In genomic region chr20:17229256-17229655, GRCh38 we compare ENCODE assay signal across 26 cellular contexts. TPM values are rescaled to one million over a fixed set of nuclear protein-coding genes. Genes with fewer than 3 reads are reported as not detected.
A peak's percentile ranks its signal among the peaks of the same experiment; 100 is the strongest.
DNase-seq lines count a peak whose midpoint lies in the region; ATAC-seq and TF ChIP-seq lines count a peak whose summit lies in the region.
"Had no signal": no experiment of that assay in that cellular context is flagged by ENCODE, and none has a peak within 500 bp of the region (broad histone marks: within the 10 kb centered on the region; RNA-seq: fewer than 3 reads in every experiment).

No MANE protein-coding gene starts in this region.

- peak; percentile 10 for DNase-seq in G401 (ENCODE audit: low spot score)
- DNase-seq in NCI-H1417 treated with DMSO at 0.1 percent for 48 hours (lab: John Stamatoyannopoulos, UW): peak; percentile 12
- DNase-seq in dorsolateral prefrontal cortex: no peak
- DNase-seq in lower lobe of right lung: no peak
- no peak for DNase-seq in NCI-H446 treated with DMSO at 0.1 percent for 48 hours (lab: John Stamatoyannopoulos, UW)
- DNase-seq in vagina (ENCODE audit: extremely low spot score in 2 of 2): no peak
- no peak for DNase-seq in substantia nigra (lab: John Stamatoyannopoulos, UW)
- DNase-seq: ACHN; activated CD4-positive, alpha-beta T cell treated with anti-CD3 and anti-CD28 coated beads for 36 hours; activated CD8-positive, alpha-beta memory T cell treated with anti-CD3 and anti-CD28 coated beads for 24 hours; activated gamma-delta T cell treated with Interleukin-2 at 50 U/mL for 16 hours; activated naive CD8-positive, alpha-beta T cell treated with anti-CD3 and anti-CD28 coated beads, Interleukin-2, amount 50 U/mL, for 24 hours; activated T-cell treated with anti-CD3 and anti-CD28 coated beads, Interleukin-2, amount 50 U/mL, for 1 hour; NCI-H1694; SJCRH30; stimulated activated CD4-positive, alpha-beta T cell treated with anti-CD3 and anti-CD28 coated beads, Interleukin-1b, Interleukin-23, amount 100 ng/mL, for 48 hours; stimulated activated CD8-positive, alpha-beta memory T cell treated with anti-CD3 and anti-CD28 coated beads, Interleukin-4, amount 100 ng/mL, for 48 hours; T-cell had no signal

- H3K9me3 ChIP-seq in iPS-20b (ENCODE audit: insufficient read depth, low read depth, low read length) (no peaks in the 10 kb centered on the region), lower lobe of right lung (no peaks in the 10 kb centered on the region), vagina (no peaks in the 10 kb centered on the region)
- H3K9me3 ChIP-seq: right atrium auricular region, SJCRH30, tibial nerve had no signal

- ATAC-seq in lower lobe of right lung: no peak
- ATAC-seq: activated CD4-positive, alpha-beta T cell treated with anti-CD3 and anti-CD28 coated beads for 36 hours; activated naive CD8-positive, alpha-beta T cell treated with anti-CD3 and anti-CD28 coated beads, Interleukin-2, amount 50 U/mL, for 24 hours; T-cell had no signal

- H3K36me3 ChIP-seq in iPS-20b (ENCODE audit: insufficient read depth, low read depth, low read length) (no peaks in the 10 kb centered on the region), lower lobe of right lung (no peaks in the 10 kb centered on the region), vagina (no peaks in the 10 kb centered on the region)
- H3K36me3 ChIP-seq: right atrium auricular region, SJCRH30, tibial nerve had no signal

- in situ Hi-C loops in G401 (cut with HindIII; ENCODE audit: low sequenced_read_pairs): no loop called here

- H3K27me3 ChIP-seq in dorsolateral prefrontal cortex (peaks cover 0 to 22% (median 0%) of the 10 kb centered on the region in 45 donors), iPS-20b (ENCODE audit: insufficient read depth, low read length) (peaks cover 53% of the 10 kb centered on the region), lower lobe of right lung (ENCODE audit: low read depth) (peaks cover 44% of the 10 kb centered on the region), vagina (no peaks in the 10 kb centered on the region)
- H3K27me3 ChIP-seq: SJCRH30 had no signal

- no peak for TF ChIP-seq POLR2A in vagina (IDR thresholded peaks at IDR 0.05)

- intact Hi-C loops in dorsolateral prefrontal cortex (cut with DNase I): loop anchor here (5.0 to 10.0 kb wide), 4 partner anchors 196 to 424 kb away; no protein-coding TSS in a partner anchor
- intact Hi-C loops in lower lobe of right lung (cut with DNase I): no loop called here
- intact Hi-C loops in vagina (cut with DNase I): no loop called here

- H3K4me1 ChIP-seq in iPS-20b (ENCODE audit: insufficient read depth, low read length) (peaks cover 12% of the 10 kb centered on the region), lower lobe of right lung (peaks cover 8% of the 10 kb centered on the region), vagina (peaks cover 14% of the 10 kb centered on the region)
- H3K4me1 ChIP-seq: SJCRH30 had no signal

- H3K27ac ChIP-seq in dorsolateral prefrontal cortex: no peak overlapping the region
- H3K27ac ChIP-seq in iPS-20b (ENCODE audit: low read length): no peak overlapping the region
- no peak overlapping the region for H3K27ac ChIP-seq in lower lobe of right lung
- H3K27ac ChIP-seq in vagina: no peak overlapping the region
- H3K27ac ChIP-seq in substantia nigra (ENCODE audit: low read depth, low read length, poor library complexity, severe bottlenecking): no peak overlapping the region
- H3K27ac ChIP-seq: KMS-11, right atrium auricular region, SJCRH30, tibial nerve had no signal

- TF ChIP-seq CTCF in dorsolateral prefrontal cortex (IDR thresholded peaks at IDR 0.05 in 54 of 56, conservative IDR thresholded peaks at IDR 0.05 in 2 of 56; ENCODE audit: low read depth in 1 of 56, partially characterized antibody in 56 of 56) (no peak), lower lobe of right lung (IDR thresholded peaks at IDR 0.05) (no peak), vagina (IDR thresholded peaks at IDR 0.05) (no peak)

- H3K4me3 ChIP-seq in dorsolateral prefrontal cortex (peak overlapping the region in 58 of 59 donors; percentile 37 to 77 (median 64)), iPS-20b (ENCODE audit: low read length) (peak overlapping the region; percentile 62), lower lobe of right lung (no peak overlapping the region), vagina (no peak overlapping the region)
- H3K4me3 ChIP-seq: lung, SJCRH30, smooth muscle cell had no signal

- no peak overlapping the region for H3K9ac ChIP-seq in iPS-20b (ENCODE audit: low read depth, low read length)
- H3K9ac ChIP-seq: KMS-11 had no signal

RNA-seq across cellular contexts. Expression of gene PCSK2, which starts 2.4 kb away (rescaled TPM):
- total RNA-seq in G401 (2014; rRNA removed; shearing (Covaris generic)): not detected in 2 replicates
- total RNA-seq in dorsolateral prefrontal cortex: 100 to 1,000 TPM in 33 of 120 experiments, 10 to 100 TPM in 87; 24.6 to 130 (median 89.3) TPM
- total RNA-seq in lower lobe of right lung: 38.8 TPM
- total RNA-seq in vagina: 0.98 TPM
- total RNA-seq: activated CD4-positive, alpha-beta T cell treated with anti-CD3 and anti-CD28 coated beads for 36 hours; dermis microvascular lymphatic vessel endothelial cell; RPMI7951; SJCRH30; smooth muscle cell; T-cell had no signal

Comparison
In these comparisons a context has a peak if more than half of its experiments do, and no peak if none do; other contexts are left out.
1. DNase-seq: peak in G401 (single experiment) and NCI-H1417 treated with DMSO at 0.1 percent for 48 hours (single experiment); none in dorsolateral prefrontal cortex (0 of 10), lower lobe of right lung (single experiment), NCI-H446 treated with DMSO at 0.1 percent for 48 hours (single experiment), vagina (0 of 2) and substantia nigra (0 of 49).
2. H3K4me3 ChIP-seq: peak in dorsolateral prefrontal cortex (58 of 59) and iPS-20b (single experiment); none in lower lobe of right lung (single experiment) and vagina (0 of 2).
3. RNA of gene PCSK2, which starts 2.4 kb away (total RNA-seq): 24.6 to 130 TPM in dorsolateral prefrontal cortex and 38.8 TPM in lower lobe of right lung (single experiment); 0.98 TPM in vagina (single experiment) and not detected in G401; every median in the first group is over 10 times any median in the second.
4. intact Hi-C loops: an anchor here in dorsolateral prefrontal cortex (5.0 to 10.0 kb wide); none called in lower lobe of right lung and vagina.